In the genomic region with DNA sequence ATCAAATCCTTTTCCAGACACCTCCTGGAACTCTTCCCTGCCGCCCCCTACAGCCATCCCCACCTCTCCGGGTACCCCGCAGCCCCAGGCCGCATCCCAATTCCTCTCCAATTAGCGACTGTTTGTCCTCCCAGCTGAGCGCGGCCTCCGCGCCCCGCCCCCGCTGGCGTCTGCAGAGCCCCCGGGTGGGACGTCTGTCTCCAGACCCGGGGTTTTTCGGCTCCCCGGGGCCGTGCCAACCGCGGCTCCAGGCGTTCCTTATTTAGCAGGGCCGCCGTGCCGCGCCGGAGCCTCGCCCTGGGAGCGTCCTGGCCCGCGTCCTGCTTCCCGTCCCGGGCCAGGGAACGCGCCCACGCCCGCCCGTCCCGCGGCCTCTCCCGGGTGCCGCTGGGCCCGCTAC, we compare ENCODE assay signal across 8 cellular contexts. TPM values are rescaled to one million over a fixed set of nuclear protein-coding genes. Genes with fewer than 3 reads are reported as not detected.
DNase-seq lines count a peak whose midpoint lies in the region; ATAC-seq and TF ChIP-seq lines count a peak whose summit lies in the region.
"Not testable (repeated sequence)": the region's sequence is repeated elsewhere in the genome, so short reads cannot be mapped to it uniquely, and the experiment has no call there.

No MANE protein-coding gene starts in this region.

- H3K4me3 ChIP-seq in AG10803 (ENCODE audit: low read length), result peak overlapping the region; percentile 61
- peak overlapping the region; percentile 64 for H3K4me3 ChIP-seq in SJCRH30
- peak overlapping the region; percentile 13 to 76 (median 60) for H3K4me3 ChIP-seq in dorsolateral prefrontal cortex
- H3K4me3 ChIP-seq in iPS DF 6.9 (ENCODE audit: low read length), result peak overlapping the region; percentile 57; the same call in 1 of the 2 replicates

- not testable (repeated sequence) for DNase-seq in AG10803 (ENCODE audit: low read depth); HFFc6; SJCRH30; activated T-helper 2 cell treated with anti-CD3 and anti-CD28 coated beads, Interferon-gamma antibody, Interleukin-2, Interleukin-4, amounts not matched to agents 10 μg/mL and 5 μg/mL and 100 μg/mL, durations not matched to agents 14 hours and 24 hours and 36 hours (ENCODE audit: low spot score); iPS DF 6.9 (ENCODE audit: low read depth, low spot score); stimulated activated effector memory CD8-positive, alpha-beta T cell treated with anti-CD3 and anti-CD28 coated beads, Interleukin-12 subunit alpha, Interleukin-12 subunit beta, amount 100 ng/mL, for 72 hours (ENCODE audit: low spot score in 2 of 2)
- DNase-seq in dorsolateral prefrontal cortex, result peak in 1 of 10 donors; percentile 42

- H3K36me3 ChIP-seq in SJCRH30; iPS DF 6.9 (ENCODE audit: control insufficient read depth, insufficient read depth, low read length): not testable (repeated sequence)

- WGBS in iPS DF 6.9 (ENCODE audit: insufficient coverage, insufficient read length), result no CpG with 5 or more reads among the region's 42 CpGs

- peaks cover 14% of the 10 kb centered on the region for H3K4me1 Mint-ChIP-seq in HFFc6 (ENCODE audit: low read depth)
- not testable (repeated sequence) for H3K4me1 Mint-ChIP-seq in activated T-helper 2 cell treated with anti-CD3 and anti-CD28 coated beads, Interferon-gamma antibody, Interleukin-2, Interleukin-4, amounts not matched to agents 10 μg/mL and 5 μg/mL and 100 μg/mL, durations not matched to agents 14 hours and 24 hours and 36 hours (ENCODE audit: low read depth); nephron; stimulated activated effector memory CD8-positive, alpha-beta T cell treated with anti-CD3 and anti-CD28 coated beads, Interleukin-12 subunit alpha, Interleukin-12 subunit beta, amount 100 ng/mL, for 72 hours

- not testable (repeated sequence) for H3K27me3 ChIP-seq in SJCRH30; dorsolateral prefrontal cortex; iPS DF 6.9 (ENCODE audit: control insufficient read depth, insufficient read depth, low read length)

- H3K9me3 ChIP-seq in SJCRH30 (replicated peaks); iPS DF 6.9 (ENCODE audit: control insufficient read depth, insufficient read depth, low read length): not testable (repeated sequence)

- H3K27ac Mint-ChIP-seq in HFFc6; activated T-helper 2 cell treated with anti-CD3 and anti-CD28 coated beads, Interferon-gamma antibody, Interleukin-2, Interleukin-4, amounts not matched to agents 10 μg/mL and 5 μg/mL and 100 μg/mL, durations not matched to agents 14 hours and 24 hours and 36 hours; nephron; stimulated activated effector memory CD8-positive, alpha-beta T cell treated with anti-CD3 and anti-CD28 coated beads, Interleukin-12 subunit alpha, Interleukin-12 subunit beta, amount 100 ng/mL, for 72 hours: not testable (repeated sequence)

- H3K4me3 Mint-ChIP-seq in HFFc6, result peak overlapping the region; percentile 89
- peak overlapping the region; percentile 71 for H3K4me3 Mint-ChIP-seq in activated T-helper 2 cell treated with anti-CD3 and anti-CD28 coated beads, Interferon-gamma antibody, Interleukin-2, Interleukin-4, amounts not matched to agents 10 μg/mL and 5 μg/mL and 100 μg/mL, durations not matched to agents 14 hours and 24 hours and 36 hours (ENCODE audit: low read depth)
- H3K4me3 Mint-ChIP-seq in nephron, result peak overlapping the region; percentile 88 to 89 (median 88)
- peak overlapping the region; percentile 69 for H3K4me3 Mint-ChIP-seq in stimulated activated effector memory CD8-positive, alpha-beta T cell treated with anti-CD3 and anti-CD28 coated beads, Interleukin-12 subunit alpha, Interleukin-12 subunit beta, amount 100 ng/mL, for 72 hours

- ATAC-seq in stimulated activated effector memory CD8-positive, alpha-beta T cell treated with anti-CD3 and anti-CD28 coated beads, Interleukin-12 subunit alpha, Interleukin-12 subunit beta, amount 100 ng/mL, for 72 hours, result not testable (repeated sequence)

- intact Hi-C loops in activated T-helper 2 cell treated with anti-CD3 and anti-CD28 coated beads, Interferon-gamma antibody, Interleukin-2, Interleukin-4, amounts not matched to agents 10 μg/mL and 5 μg/mL and 100 μg/mL, durations not matched to agents 14 hours and 24 hours and 36 hours (cut with micrococcal nuclease); dorsolateral prefrontal cortex (cut with DNase I): not testable (repeated sequence)

- H3K4me1 ChIP-seq in SJCRH30; iPS DF 6.9 (ENCODE audit: control insufficient read depth, insufficient read depth, low read length): not testable (repeated sequence)

- H3K27ac ChIP-seq in SJCRH30; iPS DF 6.9 (ENCODE audit: low read length): not testable (repeated sequence)
- peak overlapping the region in 48 of 59 donors; percentile 24 to 90 (median 72) for H3K27ac ChIP-seq in dorsolateral prefrontal cortex

- TF ChIP-seq CTCF in AG10803 (conservative IDR thresholded peaks at IDR 0.05; ENCODE audit: low read length); HFFc6 (IDR thresholded peaks at IDR 0.05); dorsolateral prefrontal cortex (IDR thresholded peaks at IDR 0.05 in 54 of 56, conservative IDR thresholded peaks at IDR 0.05 in 2 of 56; ENCODE audit: low read depth in 1 of 56, partially characterized antibody in 56 of 56); nephron (IDR thresholded peaks at IDR 0.05; ENCODE audit: unreplicated experiment in 3 of 3): not testable (repeated sequence)

- H3K27me3 Mint-ChIP-seq in HFFc6 (ENCODE audit: insufficient read depth); activated T-helper 2 cell treated with anti-CD3 and anti-CD28 coated beads, Interferon-gamma antibody, Interleukin-2, Interleukin-4, amounts not matched to agents 10 μg/mL and 5 μg/mL and 100 μg/mL, durations not matched to agents 14 hours and 24 hours and 36 hours (ENCODE audit: low read depth); nephron (ENCODE audit: low read depth): not testable (repeated sequence)

- H3K36me3 Mint-ChIP-seq in HFFc6 (ENCODE audit: low read depth); activated T-helper 2 cell treated with anti-CD3 and anti-CD28 coated beads, Interferon-gamma antibody, Interleukin-2, Interleukin-4, amounts not matched to agents 10 μg/mL and 5 μg/mL and 100 μg/mL, durations not matched to agents 14 hours and 24 hours and 36 hours (ENCODE audit: low read depth); nephron (ENCODE audit: low read depth); stimulated activated effector memory CD8-positive, alpha-beta T cell treated with anti-CD3 and anti-CD28 coated beads, Interleukin-12 subunit alpha, Interleukin-12 subunit beta, amount 100 ng/mL, for 72 hours: not testable (repeated sequence)

- not testable (repeated sequence) for H3K9me3 Mint-ChIP-seq in HFFc6; activated T-helper 2 cell treated with anti-CD3 and anti-CD28 coated beads, Interferon-gamma antibody, Interleukin-2, Interleukin-4, amounts not matched to agents 10 μg/mL and 5 μg/mL and 100 μg/mL, durations not matched to agents 14 hours and 24 hours and 36 hours; nephron; stimulated activated effector memory CD8-positive, alpha-beta T cell treated with anti-CD3 and anti-CD28 coated beads, Interleukin-12 subunit alpha, Interleukin-12 subunit beta, amount 100 ng/mL, for 72 hours

RNA-seq across cellular contexts. Expression of a gene that starts 0.6 kb away (rescaled TPM):
- 100 to 1,000 TPM in 1 of 6 experiments, 10 to 100 TPM in 5; 77.9 to 118 (median 82.5) TPM for total RNA-seq in HFFc6 (2021; fragmentation: NEBNext Ultra II Directional; extraction: Animal tissue kit (Norgen Biotek cat#: 25700))
- total RNA-seq in SJCRH30 (2014; rRNA removed; shearing (Covaris generic)), result 47.1 and 51.9 TPM in 2 replicates
- total RNA-seq in activated T-helper 2 cell treated with anti-CD3 and anti-CD28 coated beads, Interferon-gamma antibody, Interleukin-2, Interleukin-4, amounts not matched to agents 10 μg/mL and 5 μg/mL and 100 μg/mL, durations not matched to agents 14 hours and 24 hours and 36 hours, result 86.9 and 94.4 TPM in 2 replicates
- total RNA-seq in dorsolateral prefrontal cortex, result 100 to 1,000 TPM; 194 to 567 (median 327) TPM

RNA-seq across cellular contexts. Expression of a gene that starts 13.4 kb away (rescaled TPM):
- 1 to 10 TPM in 1 of 6 experiments, under 1 TPM in 5; 0.31 to 1.2 (median 0.65) TPM for total RNA-seq in HFFc6 (2021; fragmentation: NEBNext Ultra II Directional; extraction: Animal tissue kit (Norgen Biotek cat#: 25700))
- 1.0 and 1.4 TPM in 2 replicates for total RNA-seq in SJCRH30 (2014; rRNA removed; shearing (Covaris generic))
- total RNA-seq in activated T-helper 2 cell treated with anti-CD3 and anti-CD28 coated beads, Interferon-gamma antibody, Interleukin-2, Interleukin-4, amounts not matched to agents 10 μg/mL and 5 μg/mL and 100 μg/mL, durations not matched to agents 14 hours and 24 hours and 36 hours, result 0.46 and 0.59 TPM in 2 replicates
- total RNA-seq in dorsolateral prefrontal cortex, result 10 to 100 TPM; 19.4 to 82.0 (median 54.8) TPM

RNA-seq across cellular contexts. Expression of a gene that starts 20.5 kb away (rescaled TPM):
- 10 to 100 TPM; 81.4 to 88.3 (median 85.3) TPM for total RNA-seq in HFFc6 (2021; fragmentation: NEBNext Ultra II Directional; extraction: Animal tissue kit (Norgen Biotek cat#: 25700))
- 34.5 and 35.9 TPM in 2 replicates for total RNA-seq in SJCRH30 (2014; rRNA removed; shearing (Covaris generic))
- total RNA-seq in activated T-helper 2 cell treated with anti-CD3 and anti-CD28 coated beads, Interferon-gamma antibody, Interleukin-2, Interleukin-4, amounts not matched to agents 10 μg/mL and 5 μg/mL and 100 μg/mL, durations not matched to agents 14 hours and 24 hours and 36 hours, result 69.8 and 70.7 TPM in 2 replicates
- 10 to 100 TPM; 26.2 to 67.2 (median 41.0) TPM for total RNA-seq in dorsolateral prefrontal cortex
